Comparison of ENCODE assay signal across 1 cellular context in genomic region chr7:102890292-102890970, GRCh38.
TF ChIP-seq lines count a peak whose summit lies in the region.

No MANE protein-coding gene starts in this region.

TF ChIP-seq in GM23338, 12 proteins besides CTCF, POLR2A, EP300 and RAD21 (continued from another document):
- no peak for TF ChIP-seq REST (IDR thresholded peaks at IDR 0.05; ENCODE audit: unreplicated experiment)
- TF ChIP-seq ZNF114 (CRISPR knock-in tag; IDR thresholded peaks at IDR 0.05): no peak
- TF ChIP-seq STAT1 (IDR thresholded peaks at IDR 0.05; ENCODE audit: unreplicated experiment): no peak
- no peak for TF ChIP-seq ZNF331 (CRISPR knock-in tag; IDR thresholded peaks at IDR 0.05; ENCODE audit: low read depth)
- TF ChIP-seq EZH2phosphoT487 (IDR thresholded peaks at IDR 0.05; ENCODE audit: unreplicated experiment): no peak
- TF ChIP-seq CREB1 (CRISPR knock-in tag; IDR thresholded peaks at IDR 0.05; ENCODE audit: low read depth): no peak
- TF ChIP-seq POLR2AphosphoS5 (IDR thresholded peaks at IDR 0.05; ENCODE audit: low read depth): no peak
- no peak for TF ChIP-seq NANOG (IDR thresholded peaks at IDR 0.05; ENCODE audit: borderline replicate concordance)
